In the genomic region with DNA sequence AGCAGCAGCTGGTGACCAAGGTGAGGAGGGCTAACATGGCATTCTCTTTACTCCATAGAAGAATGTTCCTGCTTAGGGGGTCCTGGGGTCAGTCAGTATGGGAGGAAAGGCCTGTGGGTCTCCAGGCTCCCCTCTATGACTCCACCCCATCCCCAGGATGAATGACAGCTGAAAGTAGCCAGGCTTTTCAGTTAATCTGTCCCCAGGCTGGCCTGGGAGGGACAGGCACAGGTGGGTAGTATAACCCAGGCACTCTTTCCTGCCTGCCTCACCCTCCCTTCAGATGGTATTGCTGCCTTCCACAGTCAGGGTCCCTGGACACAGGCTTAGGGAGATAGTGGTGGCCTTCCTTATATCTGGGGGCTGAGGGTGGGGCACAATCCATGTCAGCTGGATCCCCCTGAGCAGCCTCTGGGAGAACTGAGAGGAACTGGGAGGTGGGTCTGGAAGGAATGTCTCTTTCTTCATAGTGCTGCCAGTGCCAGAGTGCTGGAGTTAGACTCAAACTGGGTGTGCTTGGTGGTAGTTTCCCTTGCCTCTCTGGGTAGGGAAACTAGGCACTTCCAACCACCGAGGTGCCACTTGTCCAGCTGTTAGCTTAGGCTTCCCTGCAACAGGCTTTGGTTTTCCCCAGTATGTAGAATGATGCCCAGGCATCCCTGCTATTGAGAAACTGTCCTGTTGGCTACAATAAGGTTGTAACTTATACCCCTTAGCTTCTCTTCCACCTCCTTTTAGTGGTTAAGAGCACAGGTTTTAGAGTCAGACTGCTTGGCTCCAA, we compare ENCODE assay signal across 1 cellular context.
A peak's percentile ranks its signal among the peaks of the same experiment; 100 is the strongest.
TF ChIP-seq lines count a peak whose summit lies in the region.

No MANE protein-coding gene starts in this region.

TF ChIP-seq in K562, 482 proteins besides CTCF, POLR2A, EP300 and RAD21 (continued from another document):
- no peak for TF ChIP-seq SMARCE1 (IDR thresholded peaks at IDR 0.05)
- TF ChIP-seq, protein P1, sequence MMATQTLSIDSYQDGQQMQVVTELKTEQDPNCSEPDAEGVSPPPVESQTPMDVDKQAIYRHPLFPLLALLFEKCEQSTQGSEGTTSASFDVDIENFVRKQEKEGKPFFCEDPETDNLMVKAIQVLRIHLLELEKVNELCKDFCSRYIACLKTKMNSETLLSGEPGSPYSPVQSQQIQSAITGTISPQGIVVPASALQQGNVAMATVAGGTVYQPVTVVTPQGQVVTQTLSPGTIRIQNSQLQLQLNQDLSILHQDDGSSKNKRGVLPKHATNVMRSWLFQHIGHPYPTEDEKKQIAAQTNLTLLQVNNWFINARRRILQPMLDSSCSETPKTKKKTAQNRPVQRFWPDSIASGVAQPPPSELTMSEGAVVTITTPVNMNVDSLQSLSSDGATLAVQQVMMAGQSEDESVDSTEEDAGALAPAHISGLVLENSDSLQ (IDR thresholded peaks at IDR 0.05), result peak; percentile 90
- TF ChIP-seq, protein P2, sequence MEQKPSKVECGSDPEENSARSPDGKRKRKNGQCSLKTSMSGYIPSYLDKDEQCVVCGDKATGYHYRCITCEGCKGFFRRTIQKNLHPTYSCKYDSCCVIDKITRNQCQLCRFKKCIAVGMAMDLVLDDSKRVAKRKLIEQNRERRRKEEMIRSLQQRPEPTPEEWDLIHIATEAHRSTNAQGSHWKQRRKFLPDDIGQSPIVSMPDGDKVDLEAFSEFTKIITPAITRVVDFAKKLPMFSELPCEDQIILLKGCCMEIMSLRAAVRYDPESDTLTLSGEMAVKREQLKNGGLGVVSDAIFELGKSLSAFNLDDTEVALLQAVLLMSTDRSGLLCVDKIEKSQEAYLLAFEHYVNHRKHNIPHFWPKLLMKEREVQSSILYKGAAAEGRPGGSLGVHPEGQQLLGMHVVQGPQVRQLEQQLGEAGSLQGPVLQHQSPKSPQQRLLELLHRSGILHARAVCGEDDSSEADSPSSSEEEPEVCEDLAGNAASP (IDR thresholded peaks at IDR 0.05), result no peak
- TF ChIP-seq YBX1 (IDR thresholded peaks at IDR 0.05), result no peak
- TF ChIP-seq MECOM (CRISPR knock-in tag; IDR thresholded peaks at IDR 0.05), result no peak
- TF ChIP-seq, protein P3, sequence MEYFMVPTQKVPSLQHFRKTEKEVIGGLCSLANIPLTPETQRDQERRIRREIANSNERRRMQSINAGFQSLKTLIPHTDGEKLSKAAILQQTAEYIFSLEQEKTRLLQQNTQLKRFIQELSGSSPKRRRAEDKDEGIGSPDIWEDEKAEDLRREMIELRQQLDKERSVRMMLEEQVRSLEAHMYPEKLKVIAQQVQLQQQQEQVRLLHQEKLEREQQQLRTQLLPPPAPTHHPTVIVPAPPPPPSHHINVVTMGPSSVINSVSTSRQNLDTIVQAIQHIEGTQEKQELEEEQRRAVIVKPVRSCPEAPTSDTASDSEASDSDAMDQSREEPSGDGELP (CRISPR knock-in tag; IDR thresholded peaks at IDR 0.05; ENCODE audit: borderline replicate concordance), result no peak
- TF ChIP-seq KLF16 (IDR thresholded peaks at IDR 0.05), result no peak
- TF ChIP-seq, protein P4, sequence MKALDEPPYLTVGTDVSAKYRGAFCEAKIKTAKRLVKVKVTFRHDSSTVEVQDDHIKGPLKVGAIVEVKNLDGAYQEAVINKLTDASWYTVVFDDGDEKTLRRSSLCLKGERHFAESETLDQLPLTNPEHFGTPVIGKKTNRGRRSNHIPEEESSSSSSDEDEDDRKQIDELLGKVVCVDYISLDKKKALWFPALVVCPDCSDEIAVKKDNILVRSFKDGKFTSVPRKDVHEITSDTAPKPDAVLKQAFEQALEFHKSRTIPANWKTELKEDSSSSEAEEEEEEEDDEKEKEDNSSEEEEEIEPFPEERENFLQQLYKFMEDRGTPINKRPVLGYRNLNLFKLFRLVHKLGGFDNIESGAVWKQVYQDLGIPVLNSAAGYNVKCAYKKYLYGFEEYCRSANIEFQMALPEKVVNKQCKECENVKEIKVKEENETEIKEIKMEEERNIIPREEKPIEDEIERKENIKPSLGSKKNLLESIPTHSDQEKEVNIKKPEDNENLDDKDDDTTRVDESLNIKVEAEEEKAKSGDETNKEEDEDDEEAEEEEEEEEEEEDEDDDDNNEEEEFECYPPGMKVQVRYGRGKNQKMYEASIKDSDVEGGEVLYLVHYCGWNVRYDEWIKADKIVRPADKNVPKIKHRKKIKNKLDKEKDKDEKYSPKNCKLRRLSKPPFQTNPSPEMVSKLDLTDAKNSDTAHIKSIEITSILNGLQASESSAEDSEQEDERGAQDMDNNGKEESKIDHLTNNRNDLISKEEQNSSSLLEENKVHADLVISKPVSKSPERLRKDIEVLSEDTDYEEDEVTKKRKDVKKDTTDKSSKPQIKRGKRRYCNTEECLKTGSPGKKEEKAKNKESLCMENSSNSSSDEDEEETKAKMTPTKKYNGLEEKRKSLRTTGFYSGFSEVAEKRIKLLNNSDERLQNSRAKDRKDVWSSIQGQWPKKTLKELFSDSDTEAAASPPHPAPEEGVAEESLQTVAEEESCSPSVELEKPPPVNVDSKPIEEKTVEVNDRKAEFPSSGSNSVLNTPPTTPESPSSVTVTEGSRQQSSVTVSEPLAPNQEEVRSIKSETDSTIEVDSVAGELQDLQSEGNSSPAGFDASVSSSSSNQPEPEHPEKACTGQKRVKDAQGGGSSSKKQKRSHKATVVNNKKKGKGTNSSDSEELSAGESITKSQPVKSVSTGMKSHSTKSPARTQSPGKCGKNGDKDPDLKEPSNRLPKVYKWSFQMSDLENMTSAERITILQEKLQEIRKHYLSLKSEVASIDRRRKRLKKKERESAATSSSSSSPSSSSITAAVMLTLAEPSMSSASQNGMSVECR (CRISPR knock-in tag; IDR thresholded peaks at IDR 0.05), result 0 out of 2 replicates have a peak, but pooled peaks have one; percentile 25
- TF ChIP-seq, protein P5, sequence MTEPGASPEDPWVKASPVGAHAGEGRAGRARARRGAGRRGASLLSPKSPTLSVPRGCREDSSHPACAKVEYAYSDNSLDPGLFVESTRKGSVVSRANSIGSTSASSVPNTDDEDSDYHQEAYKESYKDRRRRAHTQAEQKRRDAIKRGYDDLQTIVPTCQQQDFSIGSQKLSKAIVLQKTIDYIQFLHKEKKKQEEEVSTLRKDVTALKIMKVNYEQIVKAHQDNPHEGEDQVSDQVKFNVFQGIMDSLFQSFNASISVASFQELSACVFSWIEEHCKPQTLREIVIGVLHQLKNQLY (CRISPR knock-in tag; conservative IDR thresholded peaks at IDR 0.05), result no peak
